ENCODE assay signal across 1 cellular context in genomic region chr14:101361451-101362433, GRCh38.
TF ChIP-seq lines count a peak whose summit lies in the region.

No MANE protein-coding gene starts in this region.

TF ChIP-seq in GM23338, 12 proteins besides CTCF, POLR2A, EP300 and RAD21 (continued from another document):
- TF ChIP-seq, protein P1, sequence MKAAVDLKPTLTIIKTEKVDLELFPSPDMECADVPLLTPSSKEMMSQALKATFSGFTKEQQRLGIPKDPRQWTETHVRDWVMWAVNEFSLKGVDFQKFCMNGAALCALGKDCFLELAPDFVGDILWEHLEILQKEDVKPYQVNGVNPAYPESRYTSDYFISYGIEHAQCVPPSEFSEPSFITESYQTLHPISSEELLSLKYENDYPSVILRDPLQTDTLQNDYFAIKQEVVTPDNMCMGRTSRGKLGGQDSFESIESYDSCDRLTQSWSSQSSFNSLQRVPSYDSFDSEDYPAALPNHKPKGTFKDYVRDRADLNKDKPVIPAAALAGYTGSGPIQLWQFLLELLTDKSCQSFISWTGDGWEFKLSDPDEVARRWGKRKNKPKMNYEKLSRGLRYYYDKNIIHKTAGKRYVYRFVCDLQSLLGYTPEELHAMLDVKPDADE (IDR thresholded peaks at IDR 0.05), result no peak
- no peak for TF ChIP-seq POLR2AphosphoS5 (IDR thresholded peaks at IDR 0.05; ENCODE audit: low read depth)
- no peak for TF ChIP-seq STAT1 (IDR thresholded peaks at IDR 0.05; ENCODE audit: unreplicated experiment)
- no peak for TF ChIP-seq ZNF331 (CRISPR knock-in tag; IDR thresholded peaks at IDR 0.05; ENCODE audit: low read depth)
- TF ChIP-seq, protein P2, sequence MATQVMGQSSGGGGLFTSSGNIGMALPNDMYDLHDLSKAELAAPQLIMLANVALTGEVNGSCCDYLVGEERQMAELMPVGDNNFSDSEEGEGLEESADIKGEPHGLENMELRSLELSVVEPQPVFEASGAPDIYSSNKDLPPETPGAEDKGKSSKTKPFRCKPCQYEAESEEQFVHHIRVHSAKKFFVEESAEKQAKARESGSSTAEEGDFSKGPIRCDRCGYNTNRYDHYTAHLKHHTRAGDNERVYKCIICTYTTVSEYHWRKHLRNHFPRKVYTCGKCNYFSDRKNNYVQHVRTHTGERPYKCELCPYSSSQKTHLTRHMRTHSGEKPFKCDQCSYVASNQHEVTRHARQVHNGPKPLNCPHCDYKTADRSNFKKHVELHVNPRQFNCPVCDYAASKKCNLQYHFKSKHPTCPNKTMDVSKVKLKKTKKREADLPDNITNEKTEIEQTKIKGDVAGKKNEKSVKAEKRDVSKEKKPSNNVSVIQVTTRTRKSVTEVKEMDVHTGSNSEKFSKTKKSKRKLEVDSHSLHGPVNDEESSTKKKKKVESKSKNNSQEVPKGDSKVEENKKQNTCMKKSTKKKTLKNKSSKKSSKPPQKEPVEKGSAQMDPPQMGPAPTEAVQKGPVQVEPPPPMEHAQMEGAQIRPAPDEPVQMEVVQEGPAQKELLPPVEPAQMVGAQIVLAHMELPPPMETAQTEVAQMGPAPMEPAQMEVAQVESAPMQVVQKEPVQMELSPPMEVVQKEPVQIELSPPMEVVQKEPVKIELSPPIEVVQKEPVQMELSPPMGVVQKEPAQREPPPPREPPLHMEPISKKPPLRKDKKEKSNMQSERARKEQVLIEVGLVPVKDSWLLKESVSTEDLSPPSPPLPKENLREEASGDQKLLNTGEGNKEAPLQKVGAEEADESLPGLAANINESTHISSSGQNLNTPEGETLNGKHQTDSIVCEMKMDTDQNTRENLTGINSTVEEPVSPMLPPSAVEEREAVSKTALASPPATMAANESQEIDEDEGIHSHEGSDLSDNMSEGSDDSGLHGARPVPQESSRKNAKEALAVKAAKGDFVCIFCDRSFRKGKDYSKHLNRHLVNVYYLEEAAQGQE (IDR thresholded peaks at IDR 0.05; ENCODE audit: unreplicated experiment), result no peak
- no peak for TF ChIP-seq ZNF114 (CRISPR knock-in tag; IDR thresholded peaks at IDR 0.05)
- TF ChIP-seq, protein P3, sequence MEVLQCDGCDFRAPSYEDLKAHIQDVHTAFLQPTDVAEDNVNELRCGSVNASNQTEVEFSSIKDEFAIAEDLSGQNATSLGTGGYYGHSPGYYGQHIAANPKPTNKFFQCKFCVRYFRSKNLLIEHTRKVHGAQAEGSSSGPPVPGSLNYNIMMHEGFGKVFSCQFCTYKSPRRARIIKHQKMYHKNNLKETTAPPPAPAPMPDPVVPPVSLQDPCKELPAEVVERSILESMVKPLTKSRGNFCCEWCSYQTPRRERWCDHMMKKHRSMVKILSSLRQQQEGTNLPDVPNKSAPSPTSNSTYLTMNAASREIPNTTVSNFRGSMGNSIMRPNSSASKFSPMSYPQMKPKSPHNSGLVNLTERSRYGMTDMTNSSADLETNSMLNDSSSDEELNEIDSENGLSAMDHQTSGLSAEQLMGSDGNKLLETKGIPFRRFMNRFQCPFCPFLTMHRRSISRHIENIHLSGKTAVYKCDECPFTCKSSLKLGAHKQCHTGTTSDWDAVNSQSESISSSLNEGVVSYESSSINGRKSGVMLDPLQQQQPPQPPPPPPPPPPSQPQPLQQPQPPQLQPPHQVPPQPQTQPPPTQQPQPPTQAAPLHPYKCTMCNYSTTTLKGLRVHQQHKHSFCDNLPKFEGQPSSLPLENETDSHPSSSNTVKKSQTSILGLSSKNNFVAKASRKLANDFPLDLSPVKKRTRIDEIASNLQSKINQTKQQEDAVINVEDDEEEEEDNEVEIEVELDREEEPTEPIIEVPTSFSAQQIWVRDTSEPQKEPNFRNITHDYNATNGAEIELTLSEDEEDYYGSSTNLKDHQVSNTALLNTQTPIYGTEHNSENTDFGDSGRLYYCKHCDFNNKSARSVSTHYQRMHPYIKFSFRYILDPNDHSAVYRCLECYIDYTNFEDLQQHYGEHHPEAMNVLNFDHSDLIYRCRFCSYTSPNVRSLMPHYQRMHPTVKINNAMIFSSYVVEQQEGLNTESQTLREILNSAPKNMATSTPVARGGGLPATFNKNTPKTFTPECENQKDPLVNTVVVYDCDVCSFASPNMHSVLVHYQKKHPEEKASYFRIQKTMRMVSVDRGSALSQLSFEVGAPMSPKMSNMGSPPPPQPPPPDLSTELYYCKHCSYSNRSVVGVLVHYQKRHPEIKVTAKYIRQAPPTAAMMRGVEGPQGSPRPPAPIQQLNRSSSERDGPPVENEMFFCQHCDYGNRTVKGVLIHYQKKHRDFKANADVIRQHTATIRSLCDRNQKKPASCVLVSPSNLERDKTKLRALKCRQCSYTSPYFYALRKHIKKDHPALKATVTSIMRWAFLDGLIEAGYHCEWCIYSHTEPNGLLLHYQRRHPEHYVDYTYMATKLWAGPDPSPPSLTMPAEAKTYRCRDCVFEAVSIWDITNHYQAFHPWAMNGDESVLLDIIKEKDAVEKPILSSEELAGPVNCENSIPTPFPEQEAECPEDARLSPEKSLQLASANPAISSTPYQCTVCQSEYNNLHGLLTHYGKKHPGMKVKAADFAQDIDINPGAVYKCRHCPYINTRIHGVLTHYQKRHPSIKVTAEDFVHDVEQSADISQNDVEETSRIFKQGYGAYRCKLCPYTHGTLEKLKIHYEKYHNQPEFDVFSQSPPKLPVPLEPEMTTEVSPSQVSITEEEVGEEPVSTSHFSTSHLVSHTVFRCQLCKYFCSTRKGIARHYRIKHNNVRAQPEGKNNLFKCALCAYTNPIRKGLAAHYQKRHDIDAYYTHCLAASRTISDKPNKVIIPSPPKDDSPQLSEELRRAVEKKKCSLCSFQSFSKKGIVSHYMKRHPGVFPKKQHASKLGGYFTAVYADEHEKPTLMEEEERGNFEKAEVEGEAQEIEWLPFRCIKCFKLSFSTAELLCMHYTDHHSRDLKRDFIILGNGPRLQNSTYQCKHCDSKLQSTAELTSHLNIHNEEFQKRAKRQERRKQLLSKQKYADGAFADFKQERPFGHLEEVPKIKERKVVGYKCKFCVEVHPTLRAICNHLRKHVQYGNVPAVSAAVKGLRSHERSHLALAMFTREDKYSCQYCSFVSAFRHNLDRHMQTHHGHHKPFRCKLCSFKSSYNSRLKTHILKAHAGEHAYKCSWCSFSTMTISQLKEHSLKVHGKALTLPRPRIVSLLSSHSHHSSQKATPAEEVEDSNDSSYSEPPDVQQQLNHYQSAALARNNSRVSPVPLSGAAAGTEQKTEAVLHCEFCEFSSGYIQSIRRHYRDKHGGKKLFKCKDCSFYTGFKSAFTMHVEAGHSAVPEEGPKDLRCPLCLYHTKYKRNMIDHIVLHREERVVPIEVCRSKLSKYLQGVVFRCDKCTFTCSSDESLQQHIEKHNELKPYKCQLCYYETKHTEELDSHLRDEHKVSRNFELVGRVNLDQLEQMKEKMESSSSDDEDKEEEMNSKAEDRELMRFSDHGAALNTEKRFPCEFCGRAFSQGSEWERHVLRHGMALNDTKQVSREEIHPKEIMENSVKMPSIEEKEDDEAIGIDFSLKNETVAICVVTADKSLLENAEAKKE (CRISPR knock-in tag; IDR thresholded peaks at IDR 0.05), result no peak
TF ChIP-seq in GM23338: peak in this region for 0.
